ENCODE assay signal across 1 cellular context in the genomic region with DNA sequence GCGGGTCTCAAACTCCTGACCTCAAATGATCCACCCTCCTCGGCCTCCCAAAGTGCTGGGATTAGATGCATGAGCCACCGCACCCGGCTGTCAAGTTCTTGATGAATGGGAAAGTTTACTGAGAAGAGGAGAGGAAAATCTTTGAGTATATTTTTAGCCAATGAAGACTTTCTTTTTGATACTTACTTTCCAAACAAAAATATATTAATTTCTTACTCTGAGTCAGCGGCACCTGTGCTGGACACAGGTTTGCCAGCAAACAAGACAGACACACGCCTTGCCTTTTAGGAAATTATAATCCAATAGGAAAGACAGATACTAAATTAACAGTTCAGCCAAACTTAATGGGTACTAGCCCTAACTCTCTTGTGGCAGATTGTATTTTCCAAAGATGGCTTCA.
TF ChIP-seq lines count a peak whose summit lies in the region.

No MANE protein-coding gene starts in this region.

TF ChIP-seq in K562, 482 proteins besides CTCF, POLR2A, EP300 and RAD21 (continued from another document):
- TF ChIP-seq, protein P1, sequence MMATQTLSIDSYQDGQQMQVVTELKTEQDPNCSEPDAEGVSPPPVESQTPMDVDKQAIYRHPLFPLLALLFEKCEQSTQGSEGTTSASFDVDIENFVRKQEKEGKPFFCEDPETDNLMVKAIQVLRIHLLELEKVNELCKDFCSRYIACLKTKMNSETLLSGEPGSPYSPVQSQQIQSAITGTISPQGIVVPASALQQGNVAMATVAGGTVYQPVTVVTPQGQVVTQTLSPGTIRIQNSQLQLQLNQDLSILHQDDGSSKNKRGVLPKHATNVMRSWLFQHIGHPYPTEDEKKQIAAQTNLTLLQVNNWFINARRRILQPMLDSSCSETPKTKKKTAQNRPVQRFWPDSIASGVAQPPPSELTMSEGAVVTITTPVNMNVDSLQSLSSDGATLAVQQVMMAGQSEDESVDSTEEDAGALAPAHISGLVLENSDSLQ (IDR thresholded peaks at IDR 0.05): no peak
- TF ChIP-seq ID3 (CRISPR knock-in tag; IDR thresholded peaks at IDR 0.05) (no peak), ID3 (tag; IDR thresholded peaks at IDR 0.05) (no peak), TCFL5 (CRISPR knock-in tag; conservative IDR thresholded peaks at IDR 0.05) (no peak), CHD2 (IDR thresholded peaks at IDR 0.05; ENCODE audit: low read depth, low read length) (no peak), ZNF445 (CRISPR knock-in tag; IDR thresholded peaks at IDR 0.05; ENCODE audit: low read depth) (no peak), BDP1 (IDR thresholded peaks at IDR 0.05; ENCODE audit: insufficient read depth, insufficient read length) (no peak)
